13 cellular contexts compared by ENCODE assay signal in the genomic region with DNA sequence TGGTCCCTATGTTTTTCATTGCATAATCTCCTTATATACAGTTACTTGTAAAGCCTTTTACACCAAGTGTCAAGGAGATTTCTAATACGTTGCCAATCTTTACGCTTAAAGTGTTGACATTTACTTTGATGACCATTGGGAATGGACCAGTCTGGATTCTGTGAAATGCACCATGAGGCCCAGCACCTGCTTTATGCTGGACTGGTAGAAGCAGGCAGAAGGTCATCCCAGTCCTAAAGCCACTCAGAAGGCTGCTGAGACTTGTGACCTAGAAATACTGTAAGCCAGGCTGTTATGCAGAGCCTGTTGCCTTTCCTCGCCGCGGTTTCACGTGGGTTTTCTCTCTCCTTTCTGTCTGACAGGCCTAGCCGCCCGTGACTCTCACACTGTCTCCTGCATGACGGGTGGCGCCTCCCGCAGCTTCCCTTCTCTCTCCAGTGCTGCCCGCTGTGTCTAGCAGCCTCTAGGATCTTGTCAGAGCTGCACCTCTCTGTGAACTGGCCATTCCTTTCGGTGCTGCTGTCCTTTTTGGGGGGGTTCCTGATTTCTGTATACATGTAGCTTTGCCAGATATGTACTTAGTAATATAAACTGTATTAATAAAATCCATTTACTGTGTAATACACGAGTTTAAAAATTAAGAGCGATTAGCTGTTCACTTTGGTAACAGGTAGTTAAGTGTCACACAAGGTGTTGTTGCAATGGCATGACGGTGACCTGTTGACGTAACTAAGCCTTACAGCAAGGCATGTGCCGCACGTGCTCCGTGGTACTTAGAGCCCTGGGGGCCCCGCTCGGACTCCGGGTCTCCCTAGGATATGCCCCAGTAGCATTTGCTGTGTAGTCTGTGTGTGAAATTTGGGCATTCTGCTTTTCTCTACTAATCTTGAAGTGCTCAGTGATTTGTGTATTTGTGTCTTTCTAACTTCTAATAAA.
"Had no signal": no experiment of that assay in that cellular context is flagged by ENCODE, and none has a peak within 500 bp of the region (broad histone marks: within the 10 kb centered on the region; RNA-seq: fewer than 3 reads in every experiment).

No MANE protein-coding gene starts in this region.

- H3K27ac ChIP-seq: body of pancreas, esophagus squamous epithelium had no signal

- H3K4me3 ChIP-seq: body of pancreas, esophagus squamous epithelium had no signal

- H3K4me1 ChIP-seq: body of pancreas had no signal

- H3K36me3 Mint-ChIP-seq: natural killer cell had no signal

- H3K27me3 Mint-ChIP-seq: activated CD4-positive, alpha-beta T cell treated with anti-CD3 and anti-CD28 coated beads, Interleukin-2, amount 10 ng/mL, durations not matched to agents 24 days and 14 days; activated naive CD4-positive, alpha-beta T cell treated with anti-CD3 and anti-CD28 coated beads, Interleukin-2, amount 50 U/mL, for 24 hours; central memory CD8-positive, alpha-beta T cell; type B pancreatic cell had no signal

- H3K9me3 ChIP-seq: body of pancreas, esophagus squamous epithelium had no signal

- H3K4me3 Mint-ChIP-seq: activated CD4-positive, alpha-beta T cell treated with anti-CD3 and anti-CD28 coated beads, Interleukin-2, amount 10 ng/mL, durations not matched to agents 24 days and 14 days; activated naive CD4-positive, alpha-beta T cell treated with anti-CD3 and anti-CD28 coated beads, Interleukin-2, amount 50 U/mL, for 24 hours; central memory CD8-positive, alpha-beta T cell; natural killer cell; T-helper 1 cell treated with Interleukin-12 subunit alpha and Interleukin-12 subunit beta and Interleukin-4 antibody, amounts not matched to agents 30 μg/mL and 1 μg/mL, for 36 hours; type B pancreatic cell; WTC11 had no signal

- H3K9me3 Mint-ChIP-seq: activated CD4-positive, alpha-beta T cell treated with anti-CD3 and anti-CD28 coated beads, Interleukin-2, amount 10 ng/mL, durations not matched to agents 24 days and 14 days; activated naive CD4-positive, alpha-beta T cell treated with anti-CD3 and anti-CD28 coated beads, Interleukin-2, amount 50 U/mL, for 24 hours; activated T-helper 2 cell treated with anti-CD3 and anti-CD28 coated beads, Interferon-gamma antibody, Interleukin-2, Interleukin-4, amounts not matched to agents 10 μg/mL and 5 μg/mL and 100 μg/mL, durations not matched to agents 14 hours and 24 hours and 36 hours; central memory CD8-positive, alpha-beta T cell; natural killer cell; T-helper 1 cell treated with Interleukin-12 subunit alpha and Interleukin-12 subunit beta and Interleukin-4 antibody, amounts not matched to agents 30 μg/mL and 1 μg/mL, for 36 hours; type B pancreatic cell; WTC11 had no signal

- H3K4me1 Mint-ChIP-seq: activated CD4-positive, alpha-beta T cell treated with anti-CD3 and anti-CD28 coated beads, Interleukin-2, amount 10 ng/mL, durations not matched to agents 24 days and 14 days; WTC11 had no signal

- H3K27ac Mint-ChIP-seq: activated CD4-positive, alpha-beta T cell treated with anti-CD3 and anti-CD28 coated beads, Interleukin-2, amount 10 ng/mL, durations not matched to agents 24 days and 14 days; activated naive CD4-positive, alpha-beta T cell treated with anti-CD3 and anti-CD28 coated beads, Interleukin-2, amount 50 U/mL, for 24 hours; activated T-helper 2 cell treated with anti-CD3 and anti-CD28 coated beads, Interferon-gamma antibody, Interleukin-2, Interleukin-4, amounts not matched to agents 10 μg/mL and 5 μg/mL and 100 μg/mL, durations not matched to agents 14 hours and 24 hours and 36 hours; T-helper 1 cell treated with Interleukin-12 subunit alpha and Interleukin-12 subunit beta and Interleukin-4 antibody, amounts not matched to agents 30 μg/mL and 1 μg/mL, for 36 hours; type B pancreatic cell; WTC11 had no signal

- DNase-seq: activated CD4-positive, alpha-beta T cell treated with anti-CD3 and anti-CD28 coated beads, Interleukin-2, amount 10 ng/mL, durations not matched to agents 24 days and 14 days; body of pancreas; dermis blood vessel endothelial cell; esophagus squamous epithelium; foreskin fibroblast; natural killer cell; stimulated activated CD4-positive, alpha-beta T cell treated with anti-CD3 and anti-CD28 coated beads, Interleukin-4, amount 100 ng/mL, for 4 hours had no signal

- H3K27me3 ChIP-seq: body of pancreas, esophagus squamous epithelium had no signal

- ATAC-seq: body of pancreas, natural killer cell, WTC11 had no signal
